Comparison of ENCODE assay signal across 10 cellular contexts in genomic region chr18:62450546-62451395, GRCh38.
A peak's percentile ranks its signal among the peaks of the same experiment; 100 is the strongest.
DNase-seq lines count a peak whose midpoint lies in the region; ATAC-seq and TF ChIP-seq lines count a peak whose summit lies in the region.
"Had no signal": no experiment of that assay in that cellular context is flagged by ENCODE, and none has a peak within 500 bp of the region (broad histone marks: within the 10 kb centered on the region; RNA-seq: fewer than 3 reads in every experiment).

No MANE protein-coding gene starts in this region.

- peak overlapping the region; percentile 26 to 80 for H3K27ac ChIP-seq in left lung
- H3K27ac ChIP-seq: 22Rv1, SK-N-MC had no signal

- H3K4me1 ChIP-seq in left lung: peaks cover 4 to 45% of the 10 kb centered on the region in 2 donors

- peak; percentile 87 for ATAC-seq in left lung

- TF ChIP-seq CTCF in cardiac fibroblast (IDR thresholded peaks at IDR 0.05; ENCODE audit: low read depth, low read length): no peak
- TF ChIP-seq CTCF in left lung (IDR thresholded peaks at IDR 0.05): no peak
- TF ChIP-seq CTCF in GM13976 (IDR thresholded peaks at IDR 0.05; ENCODE audit: borderline replicate concordance, control extremely low read depth, extremely low read depth, insufficient read depth, missing control alignments): no peak

- H3K27me3 ChIP-seq in left lung: no peaks in the 10 kb centered on the region

- in situ Hi-C loops in GM13976 (cut with MboI; ENCODE audit: low sequenced_read_pairs, unreplicated experiment): no loop called here

- H3K9me3 ChIP-seq in left lung: no peaks in the 10 kb centered on the region

- no peak overlapping the region for H3K4me3 ChIP-seq in cardiac fibroblast (replicated peaks in 1 of 2; ENCODE audit: low read depth in 2 of 2, low read length in 2 of 2)
- H3K4me3 ChIP-seq in left lung: no peak overlapping the region
- H3K4me3 ChIP-seq: SK-N-MC had no signal

- H3K36me3 ChIP-seq in left lung: no peaks in the 10 kb centered on the region

- intact Hi-C loops in left lung (cut with DNase I): no loop called here

- DNase-seq in DMS53 (lab: John Stamatoyannopoulos, UW) (peak; percentile 72), DMS53 treated with DMSO at 0.1 percent for 48 hours (lab: John Stamatoyannopoulos, UW; ENCODE audit: unreplicated experiment) (no peak), NCI-H748 treated with DMSO at 0.1 percent for 48 hours (lab: John Stamatoyannopoulos, UW) (peak; percentile 49), cardiac fibroblast (ENCODE audit: low read depth in 2 of 2) (peak; percentile 72 to 83), left lung (peak; percentile 75 to 85), GM13976 (ENCODE audit: low spot score) (no peak), midbrain (lab: John Stamatoyannopoulos, UW) (no peak), inferior parietal cortex (ENCODE audit: extremely low spot score) (no peak)

Comparison
In these comparisons a context has a peak if more than half of its experiments do, and no peak if none do; other contexts are left out.
1. DNase-seq: peak in DMS53 (single experiment), NCI-H748 treated with DMSO at 0.1 percent for 48 hours (single experiment), cardiac fibroblast (2 of 2) and left lung (2 of 2); none in DMS53 treated with DMSO at 0.1 percent for 48 hours (single experiment), GM13976 (single experiment), midbrain (single experiment) and inferior parietal cortex (single experiment).